In genomic region chr3:16322189-16322588, GRCh38 we compare ENCODE assay signal across 19 cellular contexts. TPM values are rescaled to one million over a fixed set of nuclear protein-coding genes. Genes with fewer than 3 reads are reported as not detected.
DNase-seq lines count a peak whose midpoint lies in the region; ATAC-seq and TF ChIP-seq lines count a peak whose summit lies in the region.
"Had no signal": no experiment of that assay in that cellular context is flagged by ENCODE, and none has a peak within 500 bp of the region (broad histone marks: within the 10 kb centered on the region; RNA-seq: fewer than 3 reads in every experiment).

No MANE protein-coding gene starts in this region.

- no peaks in the 10 kb centered on the region for H3K9me2 ChIP-seq in GM23338 (ENCODE audit: insufficient read depth)

- no peaks in the 10 kb centered on the region for H3K27me3 Mint-ChIP-seq in activated CD4-positive, alpha-beta memory T cell treated with anti-CD3 and anti-CD28 coated beads for 36 hours
- no peaks in the 10 kb centered on the region for H3K27me3 Mint-ChIP-seq in activated CD4-positive, alpha-beta memory T cell treated with anti-CD3 and anti-CD28 coated beads, Interleukin-2, amount 10 ng/mL, durations not matched to agents 7 days and 5 days
- H3K27me3 Mint-ChIP-seq in CD4-positive, alpha-beta memory T cell: no peaks in the 10 kb centered on the region
- H3K27me3 Mint-ChIP-seq in T-helper 17 cell (no peaks in the 10 kb centered on the region), GM23338 (ENCODE audit: insufficient read depth, low read depth, poor library complexity) (peaks cover 4% of the 10 kb centered on the region)

- no peak for TF ChIP-seq POLR2A in esophagus muscularis mucosa (IDR thresholded peaks at IDR 0.05; ENCODE audit: low read depth)

- CTCF ChIA-PET in activated CD4-positive, alpha-beta memory T cell treated with anti-CD3 and anti-CD28 coated beads for 36 hours (lab: Charles Lee): interaction anchor here (1.1 to 9.8 kb wide), 3 partner anchors 30 to 228 kb away, joined by 3 to 228 read pairs (median 20); no protein-coding TSS in a partner anchor
- CTCF ChIA-PET in activated CD4-positive, alpha-beta memory T cell treated with anti-CD3 and anti-CD28 coated beads, Interleukin-2, amount 10 ng/mL, durations not matched to agents 7 days and 5 days (lab: Charles Lee): interaction anchor here (1.1 to 5.1 kb wide), 4 partner anchors 8 to 55 kb away, joined by 3 to 61 read pairs (median 4); partner anchors contain the start of genes DPH3 and OXNAD1
- CTCF ChIA-PET in CD4-positive, alpha-beta memory T cell (lab: Charles Lee; ENCODE audit: partially characterized antibody): interaction anchor here (11.2 to 16.2 kb wide), 3 partner anchors 18 to 54 kb away, joined by 132 to 488 read pairs (median 169); partner anchors contain the start of genes DPH3 and OXNAD1

- H3F3A ChIP-seq in GM23338 (replicated peaks; ENCODE audit: low read depth): no peaks in the 10 kb centered on the region; the same call in 1 of the 2 replicates

- H4K20me1 ChIP-seq in GM23338 (replicated peaks; ENCODE audit: insufficient read depth): no peaks in the 10 kb centered on the region; the same call in 1 of the 2 replicates

- H3K4me3 ChIP-seq in CD4-positive, alpha-beta memory T cell (ENCODE audit: low read length in 2 of 2): no peak overlapping the region
- no peak overlapping the region for H3K4me3 ChIP-seq in esophagus muscularis mucosa
- no peak overlapping the region for H3K4me3 ChIP-seq in GM23338
- no peak overlapping the region for H3K4me3 ChIP-seq in foreskin fibroblast (ENCODE audit: low read depth in 1 of 2, low read length in 2 of 2)
- H3K4me3 ChIP-seq: gastrocnemius medialis, mucosa of descending colon had no signal

- ATAC-seq in T-helper 17 cell (no peak), GM23338 (no peak)
- ATAC-seq: gastrocnemius medialis, left lobe of liver, mucosa of descending colon had no signal

- no peak for DNase-seq in activated CD4-positive, alpha-beta memory T cell treated with anti-CD3 and anti-CD28 coated beads for 36 hours
- DNase-seq in activated CD4-positive, alpha-beta memory T cell treated with anti-CD3 and anti-CD28 coated beads, Interleukin-2, amount 10 ng/mL, durations not matched to agents 7 days and 5 days: no peak
- DNase-seq in CD4-positive, alpha-beta memory T cell: no peak
- DNase-seq in T-helper 17 cell (no peak), esophagus muscularis mucosa (ENCODE audit: extremely low spot score) (no peak), GM23338 (ENCODE audit: low spot score) (no peak), HPDE6-E6E7 (ENCODE audit: extremely low spot score) (no peak), foreskin fibroblast (no peak)
- DNase-seq: activated effector memory CD4-positive, alpha-beta T cell treated with anti-CD3 and anti-CD28 coated beads, Interleukin-2, amount 50 U/mL, for 16 hours; dermis blood vessel endothelial cell; gastrocnemius medialis; GOT3; mucosa of descending colon; NCI-H1694; NCI-H345; right cardiac atrium; stimulated activated naive CD4-positive, alpha-beta T cell treated with Interleukin-2 at 50 U/mL for 16 hours had no signal

- H3K4me2 ChIP-seq in GM23338: no peak overlapping the region

- TF ChIP-seq CTCF in esophagus muscularis mucosa (IDR thresholded peaks at IDR 0.05): no peak
- no peak for TF ChIP-seq CTCF in GM23338 (conservative IDR thresholded peaks at IDR 0.05; ENCODE audit: low read depth in 2 of 2)
- TF ChIP-seq CTCF in foreskin fibroblast (IDR thresholded peaks at IDR 0.05; ENCODE audit: low read depth, low read length): no peak

- no peak for TF ChIP-seq EP300 in esophagus muscularis mucosa (IDR thresholded peaks at IDR 0.05)

- H3K27me3 ChIP-seq in CD4-positive, alpha-beta memory T cell (ENCODE audit: insufficient read depth, low read length): no peaks in the 10 kb centered on the region
- H3K27me3 ChIP-seq in esophagus muscularis mucosa: no peaks in the 10 kb centered on the region
- H3K27me3 ChIP-seq in GM23338 (ENCODE audit: insufficient read depth): no peaks in the 10 kb centered on the region
- H3K27me3 ChIP-seq: gastrocnemius medialis had no signal

- H3K4me1 ChIP-seq in CD4-positive, alpha-beta memory T cell (ENCODE audit: insufficient read depth, low read length): peaks cover 32% of the 10 kb centered on the region
- H3K4me1 ChIP-seq in esophagus muscularis mucosa: peaks cover 0 to 71% (median 49%) of the 10 kb centered on the region in 4 donors
- H3K4me1 ChIP-seq in GM23338 (ENCODE audit: insufficient read depth): peaks cover 5% of the 10 kb centered on the region; the same call in 1 of the 2 replicates

- H3K27ac ChIP-seq in CD4-positive, alpha-beta memory T cell (ENCODE audit: low read depth, low read length): no peak overlapping the region
- peak overlapping the region; percentile 20 to 57 (median 52) for H3K27ac ChIP-seq in esophagus muscularis mucosa (replicated peaks in 1 of 4)
- H3K27ac ChIP-seq in GM23338 (ENCODE audit: low read depth): no peak overlapping the region
- H3K27ac ChIP-seq: epithelial cell of prostate, gastrocnemius medialis had no signal

- H3K9me3 Mint-ChIP-seq in activated CD4-positive, alpha-beta memory T cell treated with anti-CD3 and anti-CD28 coated beads for 36 hours: no peaks in the 10 kb centered on the region
- H3K9me3 Mint-ChIP-seq in activated CD4-positive, alpha-beta memory T cell treated with anti-CD3 and anti-CD28 coated beads, Interleukin-2, amount 10 ng/mL, durations not matched to agents 7 days and 5 days: no peaks in the 10 kb centered on the region
- H3K9me3 Mint-ChIP-seq in CD4-positive, alpha-beta memory T cell: no peaks in the 10 kb centered on the region
- no peaks in the 10 kb centered on the region for H3K9me3 Mint-ChIP-seq in GM23338

- no peaks in the 10 kb centered on the region for H3K79me2 ChIP-seq in GM23338 (replicated peaks; ENCODE audit: insufficient read depth)

- H3K4me1 Mint-ChIP-seq in activated CD4-positive, alpha-beta memory T cell treated with anti-CD3 and anti-CD28 coated beads for 36 hours (ENCODE audit: low read depth): peaks cover 47% of the 10 kb centered on the region
- H3K4me1 Mint-ChIP-seq in activated CD4-positive, alpha-beta memory T cell treated with anti-CD3 and anti-CD28 coated beads, Interleukin-2, amount 10 ng/mL, durations not matched to agents 7 days and 5 days: peaks cover 34% of the 10 kb centered on the region
- H3K4me1 Mint-ChIP-seq in CD4-positive, alpha-beta memory T cell: peaks cover 28 to 59% (median 42%) of the 10 kb centered on the region in 4 donors
- H3K4me1 Mint-ChIP-seq in T-helper 17 cell: peaks cover 26% of the 10 kb centered on the region
- H3K4me1 Mint-ChIP-seq in GM23338: 0 out of 3 replicates have a peak, but pooled peaks cover 4% of the 10 kb centered on the region

- peaks cover 79% of the 10 kb centered on the region for H3K36me3 ChIP-seq in CD4-positive, alpha-beta memory T cell (ENCODE audit: insufficient read depth, low read length)
- H3K36me3 ChIP-seq in esophagus muscularis mucosa: peaks cover 7 to 93% (median 63%) of the 10 kb centered on the region in 4 donors
- no peaks in the 10 kb centered on the region for H3K36me3 ChIP-seq in GM23338 (ENCODE audit: insufficient read depth)

- H3K9me3 ChIP-seq in CD4-positive, alpha-beta memory T cell (ENCODE audit: control insufficient read depth in 1 of 2, low read length in 2 of 2): no peaks in the 10 kb centered on the region
- no peaks in the 10 kb centered on the region for H3K9me3 ChIP-seq in T-helper 17 cell (ENCODE audit: control insufficient read depth, low read length, poor library complexity, severe bottlenecking)
- H3K9me3 ChIP-seq in esophagus muscularis mucosa: no peaks in the 10 kb centered on the region
- H3K9me3 ChIP-seq: gastrocnemius medialis, mucosa of descending colon had no signal

- POLR2A ChIA-PET in activated CD4-positive, alpha-beta memory T cell treated with anti-CD3 and anti-CD28 coated beads for 36 hours (lab: Charles Lee): interaction anchor here (1.6 kb wide), 1 partner anchor 14 kb away, joined by 3 read pairs; no protein-coding TSS in a partner anchor
- POLR2A ChIA-PET in activated CD4-positive, alpha-beta memory T cell treated with anti-CD3 and anti-CD28 coated beads, Interleukin-2, amount 10 ng/mL, durations not matched to agents 7 days and 5 days (lab: Charles Lee): interaction anchor here (1.2 to 1.4 kb wide), 2 partner anchors 36 to 190 kb away, joined by 3 to 4 read pairs; no protein-coding TSS in a partner anchor
- POLR2A ChIA-PET in CD4-positive, alpha-beta memory T cell (lab: Charles Lee; ENCODE audit: partially characterized antibody): interaction anchor here (1.3 to 14.2 kb wide), 7 partner anchors 10 to 57 kb away, joined by 3 to 361 read pairs (median 7); partner anchors contain the start of genes DPH3 and OXNAD1

- H3K36me3 Mint-ChIP-seq in activated CD4-positive, alpha-beta memory T cell treated with anti-CD3 and anti-CD28 coated beads for 36 hours: peaks cover 39% of the 10 kb centered on the region
- peaks cover 73% of the 10 kb centered on the region for H3K36me3 Mint-ChIP-seq in activated CD4-positive, alpha-beta memory T cell treated with anti-CD3 and anti-CD28 coated beads, Interleukin-2, amount 10 ng/mL, durations not matched to agents 7 days and 5 days (ENCODE audit: low read depth)
- peaks cover 56 to 85% of the 10 kb centered on the region in 2 donors for H3K36me3 Mint-ChIP-seq in CD4-positive, alpha-beta memory T cell
- H3K36me3 Mint-ChIP-seq in T-helper 17 cell (ENCODE audit: low read depth) (peaks cover 12% of the 10 kb centered on the region), GM23338 (ENCODE audit: low read depth) (peaks cover 12% of the 10 kb centered on the region)

- H2AFZ ChIP-seq in GM23338: no peak overlapping the region

- H3K4me3 Mint-ChIP-seq in activated CD4-positive, alpha-beta memory T cell treated with anti-CD3 and anti-CD28 coated beads for 36 hours: no peak overlapping the region
- no peak overlapping the region for H3K4me3 Mint-ChIP-seq in activated CD4-positive, alpha-beta memory T cell treated with anti-CD3 and anti-CD28 coated beads, Interleukin-2, amount 10 ng/mL, durations not matched to agents 7 days and 5 days
- no peak overlapping the region for H3K4me3 Mint-ChIP-seq in CD4-positive, alpha-beta memory T cell
- H3K4me3 Mint-ChIP-seq in T-helper 17 cell (no peak overlapping the region), GM23338 (no peak overlapping the region)

- WGBS in esophagus muscularis mucosa: 71% methylated on average over 1 of the region's 5 CpGs

- intact Hi-C loops in activated CD4-positive, alpha-beta memory T cell treated with anti-CD3 and anti-CD28 coated beads for 36 hours (cut with micrococcal nuclease): no loop called here
- intact Hi-C loops in CD4-positive, alpha-beta memory T cell (cut with micrococcal nuclease): no loop called here
- intact Hi-C loops in esophagus muscularis mucosa (cut with DNase I): no loop called here

- peak overlapping the region; percentile 13 for H3K27ac Mint-ChIP-seq in activated CD4-positive, alpha-beta memory T cell treated with anti-CD3 and anti-CD28 coated beads for 36 hours
- no peak overlapping the region for H3K27ac Mint-ChIP-seq in activated CD4-positive, alpha-beta memory T cell treated with anti-CD3 and anti-CD28 coated beads, Interleukin-2, amount 10 ng/mL, durations not matched to agents 7 days and 5 days
- H3K27ac Mint-ChIP-seq in CD4-positive, alpha-beta memory T cell: peak overlapping the region in 4 of 7 donors; percentile 22 to 89 (median 60)
- H3K27ac Mint-ChIP-seq in T-helper 17 cell (peak overlapping the region; percentile 70), GM23338 (no peak overlapping the region)

RNA-seq across cellular contexts. Expression of gene OXNAD1, which starts 57.2 kb away (rescaled TPM):
- 10 to 100 TPM; 23.5 to 24.0 TPM for total RNA-seq in activated CD4-positive, alpha-beta memory T cell treated with anti-CD3 and anti-CD28 coated beads for 36 hours
- 10 to 100 TPM; 26.9 to 27.1 TPM for total RNA-seq in activated CD4-positive, alpha-beta memory T cell treated with anti-CD3 and anti-CD28 coated beads, Interleukin-2, amount 10 ng/mL, durations not matched to agents 7 days and 5 days
- 10 to 100 TPM; 78.5 to 84.7 TPM for total RNA-seq in CD4-positive, alpha-beta memory T cell
- 10 to 100 TPM; 61.7 to 68.0 TPM for polyA plus RNA-seq in CD4-positive, alpha-beta memory T cell
- total RNA-seq in T-helper 17 cell: 10 to 100 TPM; 73.1 to 89.3 TPM
- total RNA-seq in esophagus muscularis mucosa: 10 to 100 TPM in 2 of 4 donors, 1 to 10 TPM in 2; 6.7 to 13.3 (median 10.2) TPM
- total RNA-seq in GM23338 (2014; rRNA removed; shearing (Covaris generic)): 34.2 and 39.4 TPM in 2 replicates
- 20.0 and 22.9 TPM in 2 replicates for polyA plus RNA-seq in GM23338 (2016; fragmentation: Nextera tagmentation; extraction: Ambion mirVana)

RNA-seq across cellular contexts. Expression of gene DPH3, which starts 57.4 kb away (rescaled TPM):
- 10 to 100 TPM; 23.4 TPM for total RNA-seq in activated CD4-positive, alpha-beta memory T cell treated with anti-CD3 and anti-CD28 coated beads for 36 hours
- 10 to 100 TPM; 16.7 to 19.8 TPM for total RNA-seq in activated CD4-positive, alpha-beta memory T cell treated with anti-CD3 and anti-CD28 coated beads, Interleukin-2, amount 10 ng/mL, durations not matched to agents 7 days and 5 days
- total RNA-seq in CD4-positive, alpha-beta memory T cell: 10 to 100 TPM; 15.2 to 15.4 TPM
- polyA plus RNA-seq in CD4-positive, alpha-beta memory T cell: 10 to 100 TPM; 19.6 to 39.7 TPM
- 10 to 100 TPM; 16.1 to 22.8 TPM for total RNA-seq in T-helper 17 cell
- total RNA-seq in esophagus muscularis mucosa: 10 to 100 TPM; 27.2 to 50.7 (median 37.6) TPM
- 14.0 and 15.3 TPM in 2 replicates for total RNA-seq in GM23338 (2014; rRNA removed; shearing (Covaris generic))
- 84.3 and 91.7 TPM in 2 replicates for polyA plus RNA-seq in GM23338 (2016; fragmentation: Nextera tagmentation; extraction: Ambion mirVana)

Comparison
In these comparisons a context has a peak if more than half of its experiments do, and no peak if none do; other contexts are left out.
1. H3K27ac Mint-ChIP-seq: peak in activated CD4-positive, alpha-beta memory T cell treated with anti-CD3 and anti-CD28 coated beads for 36 hours (single experiment), CD4-positive, alpha-beta memory T cell (4 of 7) and T-helper 17 cell (single experiment); none in activated CD4-positive, alpha-beta memory T cell treated with anti-CD3 and anti-CD28 coated beads, Interleukin-2, amount 10 ng/mL, durations not matched to agents 7 days and 5 days (single experiment) and GM23338 (single experiment).
2. H3K27ac ChIP-seq: peak in esophagus muscularis mucosa (4 of 4); none in CD4-positive, alpha-beta memory T cell (single experiment) and GM23338 (single experiment).